ENCODE assay signal across 8 cellular contexts in the genomic region with DNA sequence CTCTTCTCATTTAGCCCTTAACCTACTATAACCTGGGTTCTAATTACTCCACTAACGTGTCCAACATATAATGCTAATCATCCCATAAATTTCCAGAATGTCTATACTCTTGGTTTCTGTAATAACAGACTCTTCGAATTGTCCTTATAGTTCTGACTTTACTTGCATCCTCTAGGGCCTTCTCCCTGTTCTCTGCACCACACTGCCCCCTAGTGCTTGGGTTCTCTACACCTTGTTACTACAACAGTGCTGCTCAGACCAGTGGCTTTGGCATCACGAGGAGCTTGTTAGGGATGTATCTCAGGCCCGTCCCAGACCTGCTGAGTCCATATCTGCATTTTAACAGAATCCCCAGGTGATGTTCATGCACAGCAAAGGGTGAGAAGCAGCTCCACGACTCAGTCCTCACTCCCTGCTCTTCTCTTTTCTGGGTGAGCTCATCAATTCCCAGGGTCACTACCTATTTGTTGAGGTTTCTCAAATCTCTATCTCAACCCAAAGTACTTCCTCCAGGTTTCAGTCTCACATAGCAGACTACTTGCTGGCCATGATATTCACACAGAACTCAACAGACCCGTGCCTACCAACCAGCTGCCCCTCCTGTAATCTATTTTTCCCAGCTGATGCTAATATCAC. TPM values are rescaled to one million over a fixed set of nuclear protein-coding genes. Genes with fewer than 3 reads are reported as not detected.
DNase-seq lines count a peak whose midpoint lies in the region; ATAC-seq, FAIRE-seq and TF ChIP-seq lines count a peak whose summit lies in the region.

No MANE protein-coding gene starts in this region.

- no peaks in the 10 kb centered on the region for H3K36me3 Mint-ChIP-seq in astrocyte (ENCODE audit: low read depth, unreplicated experiment)

- no peaks in the 10 kb centered on the region for H3K27me3 ChIP-seq in A673 (replicated peaks; ENCODE audit: insufficient read depth, low read depth, low read length, poor library complexity)
- H3K27me3 ChIP-seq in astrocyte (ENCODE audit: insufficient read depth, low read length) = no peaks in the 10 kb centered on the region

- H3K4me2 ChIP-seq in astrocyte (ENCODE audit: low read length) = no peak overlapping the region

- H3K27ac Mint-ChIP-seq in astrocyte (ENCODE audit: unreplicated experiment) = no peak overlapping the region

- H3K4me3 ChIP-seq in A673 (ENCODE audit: low read depth, low read length, poor library complexity, severe bottlenecking) = no peak overlapping the region
- H3K4me3 ChIP-seq in astrocyte (ENCODE audit: insufficient read depth, low read depth, low read length) = no peak overlapping the region

- H3K9me3 Mint-ChIP-seq in astrocyte (ENCODE audit: unreplicated experiment) = no peaks in the 10 kb centered on the region

- H3K27me3 Mint-ChIP-seq in astrocyte (ENCODE audit: low read depth, unreplicated experiment) = no peaks in the 10 kb centered on the region

- peaks cover 13% of the 10 kb centered on the region for H3K4me1 Mint-ChIP-seq in astrocyte (ENCODE audit: low read depth, unreplicated experiment)

- peak; percentile 95 for ATAC-seq in GM18511 (IDR thresholded peaks at IDR 0.05; ENCODE audit: unreplicated experiment)
- peak; percentile 81 for ATAC-seq in HG02981 (IDR thresholded peaks at IDR 0.05; ENCODE audit: unreplicated experiment)

- no peak overlapping the region for H3K4me3 Mint-ChIP-seq in astrocyte (ENCODE audit: unreplicated experiment)

- TF ChIP-seq CTCF in A673 (conservative IDR thresholded peaks at IDR 0.05; ENCODE audit: low read depth, low read length) = peak; percentile 84
- TF ChIP-seq CTCF in astrocyte (IDR thresholded peaks at IDR 0.05; ENCODE audit: insufficient read depth, low read depth, low read length) = peak; percentile 85

- no peak for FAIRE-seq in astrocyte (lab: Jason Lieb, UNC)

- peak; percentile 87 for DNase-seq in A673 (ENCODE audit: low spot score)
- DNase-seq in NCI-H2029 (lab: John Stamatoyannopoulos, UW) = peak; percentile 76
- peak; percentile 89 for DNase-seq in T-helper 9 cell
- DNase-seq in astrocyte (ENCODE audit: low read depth) = peak; percentile 53
- peak; percentile 80 for DNase-seq in iPS DF 4.7 (ENCODE audit: extremely low read depth, low spot score)
- DNase-seq in stimulated activated CD4-positive, alpha-beta T cell treated with anti-CD3 and anti-CD28 coated beads, Interleukin-15, amount 100 ng/mL, for 1 hour (ENCODE audit: low read depth in 1 of 2, low spot score in 1 of 2) = peak; percentile 69 to 70

- CTCF ChIA-PET in A673 (lab: Charles Lee) = interaction anchor here (0.5 to 0.8 kb wide), 7 partner anchors 9 to 507 kb away, joined by 3 to 6 read pairs (median 3); a partner anchor contains a TSS

- POLR2A ChIA-PET in A673 (lab: Charles Lee; ENCODE audit: low non-redundant PET) = no interaction called here

- intact Hi-C loops in A673 (cut with micrococcal nuclease; ENCODE audit: unreplicated experiment) = loop anchor here (10.0 kb wide), 2 partner anchors 402 to 542 kb away; no protein-coding TSS in a partner anchor

- BruUV-seq in A673 (replicated peaks; lab: Mats Ljungman, UMichigan) = no TSS peak

- H3K79me2 ChIP-seq in astrocyte (ENCODE audit: insufficient read depth, low read length) = no peaks in the 10 kb centered on the region

- H4K20me1 ChIP-seq in astrocyte (ENCODE audit: insufficient read depth, low read length) = no peaks in the 10 kb centered on the region

- H3K9me3 ChIP-seq in A673 (ENCODE audit: low read depth, low read length, poor library complexity, severe bottlenecking) (no peaks in the 10 kb centered on the region), astrocyte (ENCODE audit: insufficient read depth, low read depth, low read length) (no peaks in the 10 kb centered on the region)

- H2AFZ ChIP-seq in astrocyte (ENCODE audit: low read depth, low read length) = no peak overlapping the region

- H3K36me3 ChIP-seq in A673 (ENCODE audit: insufficient read depth, low read length, poor library complexity, severe bottlenecking) (no peaks in the 10 kb centered on the region), astrocyte (ENCODE audit: insufficient read depth, low read length) (no peaks in the 10 kb centered on the region)

- H3K4me1 ChIP-seq in A673 (ENCODE audit: insufficient read depth, low read length, poor library complexity, severe bottlenecking) = no peaks in the 10 kb centered on the region
- H3K4me1 ChIP-seq in astrocyte (ENCODE audit: insufficient read depth, low read length) = no peaks in the 10 kb centered on the region

- no peak overlapping the region for H3K9ac ChIP-seq in astrocyte (ENCODE audit: low read length)

- H3K27ac ChIP-seq in A673 (ENCODE audit: low read depth, low read length, poor library complexity, severe bottlenecking) (no peak overlapping the region), astrocyte (ENCODE audit: low read depth, low read length) (no peak overlapping the region)

RNA-seq across cellular contexts. Expression of a gene that starts 14.5 kb away (rescaled TPM):
- total RNA-seq in A673 (2021) (152 and 154 TPM in 2 replicates), astrocyte (140 and 146 TPM in 2 replicates)

RNA-seq across cellular contexts. Expression of a gene that starts 16.1 kb away (rescaled TPM):
- 37.5 and 38.7 TPM in 2 replicates for total RNA-seq in A673 (2021)
- total RNA-seq in astrocyte = 57.6 and 61.5 TPM in 2 replicates
